Comparison of ENCODE assay signal across 11 cellular contexts in genomic region chr14:68140801-68141200, GRCh38.
DNase-seq lines count a peak whose midpoint lies in the region; ATAC-seq and TF ChIP-seq lines count a peak whose summit lies in the region.
"Had no signal": no experiment of that assay in that cellular context is flagged by ENCODE, and none has a peak within 500 bp of the region (broad histone marks: within the 10 kb centered on the region; RNA-seq: fewer than 3 reads in every experiment).

No MANE protein-coding gene starts in this region.

- no peak overlapping the region for H3K4me3 ChIP-seq in HUES48 (ENCODE audit: low read depth, low read length)
- H3K4me3 ChIP-seq in left lung, result no peak overlapping the region

- no peaks in the 10 kb centered on the region for H3K27me3 Mint-ChIP-seq in MCF 10A (ENCODE audit: insufficient read depth, unreplicated experiment)
- H3K27me3 Mint-ChIP-seq in stimulated activated naive B cell treated with anti-CD40 and anti-IgM and Interleukin-4, amounts not matched to agents 10 μg/mL and 1 μg/mL and 100 μg/mL, for 72 hours, result no peaks in the 10 kb centered on the region

- H3K4me1 Mint-ChIP-seq in MCF 10A (ENCODE audit: insufficient read depth, unreplicated experiment), result peaks cover 67% of the 10 kb centered on the region
- peaks cover 3 to 22% of the 10 kb centered on the region in 2 donors for H3K4me1 Mint-ChIP-seq in stimulated activated naive B cell treated with anti-CD40 and anti-IgM and Interleukin-4, amounts not matched to agents 10 μg/mL and 1 μg/mL and 100 μg/mL, for 72 hours

- peak overlapping the region; percentile 40 for H3K4me3 Mint-ChIP-seq in MCF 10A (ENCODE audit: unreplicated experiment)
- no peak overlapping the region for H3K4me3 Mint-ChIP-seq in stimulated activated naive B cell treated with anti-CD40 and anti-IgM and Interleukin-4, amounts not matched to agents 10 μg/mL and 1 μg/mL and 100 μg/mL, for 72 hours
- H3K4me3 Mint-ChIP-seq: T-helper 2 cell treated with Interferon-gamma antibody and Interleukin-4, amounts not matched to agents 5 μg/mL and 100 μg/mL, for 36 hours had no signal

- H3K9ac ChIP-seq in HUES48 (ENCODE audit: low read depth, low read length), result peak overlapping the region; percentile 6; the same call in 1 of the 2 replicates

- H3K36me3 ChIP-seq in HUES48 (ENCODE audit: control insufficient read depth, insufficient read depth, low read length) (no peaks in the 10 kb centered on the region), left lung (no peaks in the 10 kb centered on the region)

- no peaks in the 10 kb centered on the region for H3K36me3 Mint-ChIP-seq in MCF 10A (ENCODE audit: insufficient read depth, unreplicated experiment)
- H3K36me3 Mint-ChIP-seq in stimulated activated naive B cell treated with anti-CD40 and anti-IgM and Interleukin-4, amounts not matched to agents 10 μg/mL and 1 μg/mL and 100 μg/mL, for 72 hours, result peaks cover 0 to 1% of the 10 kb centered on the region in 2 donors

- peaks cover 38% of the 10 kb centered on the region for H3K4me1 ChIP-seq in HUES48 (ENCODE audit: control insufficient read depth, insufficient read depth, low read length)
- H3K4me1 ChIP-seq in left lung, result peaks cover 31 to 43% of the 10 kb centered on the region in 2 donors

- POLR2A ChIA-PET in MCF 10A (lab: Yijun Ruan, JAX), result interaction anchor here (0.5 to 2.7 kb wide), 25 partner anchors 14 to 654 kb away, joined by 3 to 18 read pairs (median 3); partner anchors contain the start of gene ZFP36L1

- H3K27ac ChIP-seq in HUES48 (ENCODE audit: low read depth, low read length) (peak overlapping the region; percentile 79), left lung (peak overlapping the region; percentile 68 to 76)

- peak overlapping the region; percentile 94 for H3K27ac Mint-ChIP-seq in MCF 10A (ENCODE audit: low read depth, unreplicated experiment)
- peak overlapping the region; percentile 9 for H3K27ac Mint-ChIP-seq in stimulated activated naive B cell treated with anti-CD40 and anti-IgM and Interleukin-4, amounts not matched to agents 10 μg/mL and 1 μg/mL and 100 μg/mL, for 72 hours
- H3K27ac Mint-ChIP-seq: T-helper 2 cell treated with Interferon-gamma antibody and Interleukin-4, amounts not matched to agents 5 μg/mL and 100 μg/mL, for 36 hours had no signal

- H3K9me3 Mint-ChIP-seq in MCF 10A (ENCODE audit: unreplicated experiment), result no peaks in the 10 kb centered on the region
- peaks cover 0 to under 1% of the 10 kb centered on the region in 2 donors for H3K9me3 Mint-ChIP-seq in stimulated activated naive B cell treated with anti-CD40 and anti-IgM and Interleukin-4, amounts not matched to agents 10 μg/mL and 1 μg/mL and 100 μg/mL, for 72 hours
- H3K9me3 Mint-ChIP-seq: T-helper 2 cell treated with Interferon-gamma antibody and Interleukin-4, amounts not matched to agents 5 μg/mL and 100 μg/mL, for 36 hours had no signal

- no peaks in the 10 kb centered on the region for H3K9me3 ChIP-seq in HUES48 (ENCODE audit: control insufficient read depth, insufficient read depth, low read length)
- no peaks in the 10 kb centered on the region for H3K9me3 ChIP-seq in left lung
- H3K9me3 ChIP-seq: Caco-2 had no signal

- TF ChIP-seq CTCF in MCF 10A (IDR thresholded peaks at IDR 0.05; ENCODE audit: unreplicated experiment) (no peak), left lung (IDR thresholded peaks at IDR 0.05) (no peak)

- intact Hi-C loops in MCF 10A (cut with micrococcal nuclease), result loop anchor here (2.0 to 5.0 kb wide), 6 partner anchors 70 to 676 kb away; partner anchors contain the start of gene ZFP36L1
- intact Hi-C loops in left lung (cut with DNase I), result no loop called here

- DNase-seq in MCF 10A (ENCODE audit: unreplicated experiment) (no peak), left lung (no peak), middle frontal gyrus (ENCODE audit: extremely low spot score, low spot score) (no peak), NCI-H526 (lab: John Stamatoyannopoulos, UW) (no peak), superior temporal gyrus (ENCODE audit: extremely low spot score) (no peak)
- no peak for DNase-seq in stimulated activated naive B cell treated with anti-CD40 and anti-IgM and Interleukin-4, amounts not matched to agents 10 μg/mL and 1 μg/mL and 100 μg/mL, for 72 hours
- DNase-seq: stimulated activated naive CD4-positive, alpha-beta T cell treated with Interleukin-2 at 50 U/mL for 16 hours had no signal

- CTCF ChIA-PET in MCF 10A (lab: Yijun Ruan, JAX), result no interaction called here

- H3K27me3 ChIP-seq in HUES48 (ENCODE audit: control insufficient read depth, insufficient read depth, low read length) (no peaks in the 10 kb centered on the region), left lung (no peaks in the 10 kb centered on the region)

- no peak for ATAC-seq in left lung
- ATAC-seq in stimulated activated naive B cell treated with anti-CD40 and anti-IgM and Interleukin-4, amounts not matched to agents 10 μg/mL and 1 μg/mL and 100 μg/mL, for 72 hours (replicated peaks), result no peak
- ATAC-seq in GM21528 (IDR thresholded peaks at IDR 0.05; ENCODE audit: low FRiP score, unreplicated experiment), result no peak

- TSS peak; percentile 62 for BruUV-seq in MCF 10A (replicated peaks; lab: Mats Ljungman, UMichigan)
